ENCODE assay signal across 28 cellular contexts in the genomic region with DNA sequence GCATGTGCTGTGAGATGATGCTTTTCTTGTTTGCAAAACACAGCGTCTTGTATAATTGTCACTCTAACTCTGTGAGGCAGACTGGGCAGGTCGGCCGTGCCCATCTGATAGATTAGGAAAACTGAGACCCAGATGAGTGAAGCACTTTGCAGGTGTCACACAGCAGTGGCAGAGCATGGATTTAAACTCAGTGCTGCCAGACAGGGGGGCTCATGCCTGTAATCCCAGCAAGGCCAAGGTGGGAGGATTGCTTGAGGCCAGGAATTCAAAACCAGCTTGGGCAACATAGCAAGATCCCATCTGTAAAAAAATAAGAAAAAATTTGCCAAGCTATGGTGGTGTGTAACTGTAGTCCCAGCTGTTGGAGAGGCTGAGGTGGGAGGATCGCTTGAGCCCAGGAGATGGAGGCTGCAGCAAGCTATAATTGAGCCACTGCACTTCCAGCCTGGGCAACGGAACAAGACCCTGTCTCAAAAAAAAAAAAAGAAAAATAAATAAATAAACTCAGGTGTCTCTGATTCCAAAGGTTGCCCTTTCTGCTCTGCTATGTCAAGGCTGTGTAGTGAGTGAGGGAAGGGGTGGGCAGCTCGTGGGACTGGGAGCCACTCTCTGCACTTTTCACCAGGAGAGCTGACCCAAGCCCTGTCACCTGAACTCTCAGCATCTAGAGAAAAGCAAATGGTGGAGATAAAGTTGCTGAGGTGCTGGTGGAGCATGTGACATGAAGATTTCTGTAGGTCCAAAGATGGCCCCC. TPM values are rescaled to one million over a fixed set of nuclear protein-coding genes. Genes with fewer than 3 reads are reported as not detected.
"Had no signal": no experiment of that assay in that cellular context is flagged by ENCODE, and none has a peak within 500 bp of the region (broad histone marks: within the 10 kb centered on the region; RNA-seq: fewer than 3 reads in every experiment).

No MANE protein-coding gene starts in this region.

- H3K4me2 ChIP-seq: KMS-11 had no signal

- DNase-seq: IMR-90; Kasumi-1; MM.1S; NCI-H1092 treated with DMSO at 0.1 percent for 48 hours; NCI-H1436; NCI-H187; NCI-H2029; NCI-H2081 treated with DMSO at 0.1 percent for 48 hours; NCI-H2171; NCI-H226; NCI-H446; NCI-H510A; NCI-H524 treated with DMSO at 0.1 percent for 48 hours; NCI-H69; NCI-H774; NK-92 treated with Interleukin-12 subunit alpha and Interleukin-12 subunit beta, amount 100 ng/mL, for 24 hours; PC-3; Peyer's patch; SHP77 treated with DMSO at 0.1 percent for 48 hours; SJCRH30 had no signal

- H3K4me3 ChIP-seq: Peyer's patch, SJCRH30 had no signal

- H3K27ac ChIP-seq: HL-60, KMS-11, Peyer's patch, SJCRH30 had no signal

- ATAC-seq: PC-3, Right ventricle myocardium inferior, SK-N-SH treated with all-trans-retinoic acid at 6 μM for 48 hours had no signal

- H3K4me1 ChIP-seq: Peyer's patch, SJCRH30 had no signal

- H3K9ac ChIP-seq: KMS-11 had no signal

- H3K36me3 ChIP-seq: Peyer's patch, SJCRH30 had no signal

- H3K27me3 ChIP-seq: Peyer's patch, SJCRH30 had no signal

- H3K9me3 ChIP-seq: Peyer's patch, SJCRH30 had no signal

RNA-seq across cellular contexts. Expression of a gene that starts 32.9 kb away (rescaled TPM):
- total RNA-seq: HT-29, IMR-90, OCI-LY7, PC-3, Peyer's patch, RPMI7951 had no signal
- polyA plus RNA-seq: IMR-90 had no signal

RNA-seq across cellular contexts. Expression of a gene that starts 44.0 kb away (rescaled TPM):
- total RNA-seq: HT-29, IMR-90, M059J, OCI-LY7, PC-3, Peyer's patch, RPMI7951 had no signal
- polyA plus RNA-seq: IMR-90 had no signal
